In genomic region chr2:235027558-235028214, GRCh38 we compare ENCODE assay signal across 10 cellular contexts.
A peak's percentile ranks its signal among the peaks of the same experiment; 100 is the strongest.
DNase-seq lines count a peak whose midpoint lies in the region; ATAC-seq and TF ChIP-seq lines count a peak whose summit lies in the region.
"Had no signal": no experiment of that assay in that cellular context is flagged by ENCODE, and none has a peak within 500 bp of the region (broad histone marks: within the 10 kb centered on the region; RNA-seq: fewer than 3 reads in every experiment).

No MANE protein-coding gene starts in this region.

- WGBS in adrenal gland, 4 donors: 46 to 60% (median 57%) methylated on average over 21 of the region's 21 CpGs

- TF ChIP-seq CTCF in 22Rv1 (IDR thresholded peaks at IDR 0.05) (no peak), HFFc6 (IDR thresholded peaks at IDR 0.05) (no peak), adrenal gland (IDR thresholded peaks at IDR 0.05) (no peak), glutamatergic neuron (IDR thresholded peaks at IDR 0.05; ENCODE audit: partially characterized antibody, unreplicated experiment) (no peak)

- ATAC-seq in GM21723 (IDR thresholded peaks at IDR 0.05; ENCODE audit: unreplicated experiment): no peak
- no peak for ATAC-seq in GM19455 (IDR thresholded peaks at IDR 0.05; ENCODE audit: unreplicated experiment)

- H3K27ac Mint-ChIP-seq in HFFc6: peak overlapping the region; percentile 84
- peak overlapping the region; percentile 36 for H3K27ac Mint-ChIP-seq in glutamatergic neuron (ENCODE audit: unreplicated experiment)

- DNase-seq in HFFc6 (peak; percentile 80), adrenal gland (peak; percentile 45 to 82 (median 75)), glutamatergic neuron (no peak), iPS-NIHi11 (ENCODE audit: low spot score) (no peak), MV-4-11 (lab: John Stamatoyannopoulos, UW) (no peak)

- H3K9me3 Mint-ChIP-seq in HFFc6: no peaks in the 10 kb centered on the region
- peaks cover 12% of the 10 kb centered on the region for H3K9me3 Mint-ChIP-seq in glutamatergic neuron (ENCODE audit: unreplicated experiment)

- H3K36me3 ChIP-seq in adrenal gland (replicated peaks in 1 of 2): no peaks in the 10 kb centered on the region
- H3K36me3 ChIP-seq: BLaER1 treated with 17β-estradiol and CSF1 and Interleukin-3, amounts not matched to agents 10 nM and 100 nM; tibial nerve had no signal

- H3K4me1 Mint-ChIP-seq in HFFc6 (ENCODE audit: low read depth) (peaks cover 89% of the 10 kb centered on the region), glutamatergic neuron (ENCODE audit: low read depth, unreplicated experiment) (peaks cover 49% of the 10 kb centered on the region)

- H3K9me3 ChIP-seq in adrenal gland (replicated peaks in 1 of 3): no peaks in the 10 kb centered on the region
- H3K9me3 ChIP-seq: BLaER1 treated with 17β-estradiol and CSF1 and Interleukin-3, amounts not matched to agents 10 nM and 100 nM; tibial nerve had no signal

- peak overlapping the region in 1 of 4 donors; percentile 45 for H3K4me3 ChIP-seq in adrenal gland
- H3K4me3 ChIP-seq: BLaER1 treated with 17β-estradiol and CSF1 and Interleukin-3, amounts not matched to agents 10 nM and 100 nM; tibial nerve had no signal

- H3K27ac ChIP-seq in 22Rv1 (peak overlapping the region; percentile 46; the same call in 1 of the 2 replicates), adrenal gland (peak overlapping the region; percentile 56 to 87 (median 67))
- H3K27ac ChIP-seq: BLaER1 treated with 17β-estradiol and CSF1 and Interleukin-3, amounts not matched to agents 10 nM and 100 nM; tibial nerve had no signal

- H3K27me3 ChIP-seq in adrenal gland: no peaks in the 10 kb centered on the region
- H3K27me3 ChIP-seq: BLaER1 treated with 17β-estradiol and CSF1 and Interleukin-3, amounts not matched to agents 10 nM and 100 nM; tibial nerve had no signal

- H3K27me3 Mint-ChIP-seq in HFFc6 (ENCODE audit: insufficient read depth) (peaks cover 9% of the 10 kb centered on the region; the same call in 1 of the 2 replicates), glutamatergic neuron (ENCODE audit: unreplicated experiment) (peaks cover 13% of the 10 kb centered on the region)

- intact Hi-C loops in adrenal gland (cut with DNase I): loop anchor here in 1 of 2 donors (10.0 kb wide), 1 partner anchor 73 kb away; the partner anchor contains the start of gene SH3BP4

- peaks cover 15 to 20% of the 10 kb centered on the region in 2 donors for H3K4me1 ChIP-seq in adrenal gland (replicated peaks in 1 of 2)

- peak in 1 of 2 donors; percentile 66 for TF ChIP-seq POLR2A in adrenal gland (IDR thresholded peaks at IDR 0.05)

- peaks cover 39% of the 10 kb centered on the region for H3K36me3 Mint-ChIP-seq in HFFc6 (ENCODE audit: low read depth)
- H3K36me3 Mint-ChIP-seq in glutamatergic neuron (ENCODE audit: unreplicated experiment): peaks cover 10% of the 10 kb centered on the region

- H3K4me3 Mint-ChIP-seq in HFFc6: peak overlapping the region; percentile 78
- H3K4me3 Mint-ChIP-seq in glutamatergic neuron (ENCODE audit: unreplicated experiment): peak overlapping the region; percentile 4

Comparison
In these comparisons a context has a peak if more than half of its experiments do, and no peak if none do; other contexts are left out.
1. DNase-seq: peak in HFFc6 (single experiment) and adrenal gland (7 of 7); none in glutamatergic neuron (single experiment), iPS-NIHi11 (single experiment) and MV-4-11 (single experiment).